In genomic region chr1:11735854-11736745, GRCh38 we compare ENCODE assay signal across 1 cellular context.
A peak's percentile ranks its signal among the peaks of the same experiment; 100 is the strongest.
TF ChIP-seq lines count a peak whose summit lies in the region.

A gene with protein sequence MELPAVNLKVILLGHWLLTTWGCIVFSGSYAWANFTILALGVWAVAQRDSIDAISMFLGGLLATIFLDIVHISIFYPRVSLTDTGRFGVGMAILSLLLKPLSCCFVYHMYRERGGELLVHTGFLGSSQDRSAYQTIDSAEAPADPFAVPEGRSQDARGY (plus strand): TSS chr1:11736136. CDS start chr1:11736209, 73 bp downstream.

TF ChIP-seq in K562, 482 proteins besides CTCF, POLR2A, EP300 and RAD21 (continued from another document and continues in another):
- TF ChIP-seq DIDO1 (tag; IDR thresholded peaks at IDR 0.05; ENCODE audit: low read depth): no peak
- TF ChIP-seq PRMT5 (CRISPR knock-in tag; IDR thresholded peaks at IDR 0.05): no peak
- peak; percentile 19; the same call in 1 of the 2 replicates for TF ChIP-seq BRD4 (IDR thresholded peaks at IDR 0.05)
- TF ChIP-seq AFF4 (CRISPR knock-in tag; IDR thresholded peaks at IDR 0.05): 0 out of 2 replicates have a peak, but pooled peaks have one; percentile 58
- TF ChIP-seq, protein P1, sequence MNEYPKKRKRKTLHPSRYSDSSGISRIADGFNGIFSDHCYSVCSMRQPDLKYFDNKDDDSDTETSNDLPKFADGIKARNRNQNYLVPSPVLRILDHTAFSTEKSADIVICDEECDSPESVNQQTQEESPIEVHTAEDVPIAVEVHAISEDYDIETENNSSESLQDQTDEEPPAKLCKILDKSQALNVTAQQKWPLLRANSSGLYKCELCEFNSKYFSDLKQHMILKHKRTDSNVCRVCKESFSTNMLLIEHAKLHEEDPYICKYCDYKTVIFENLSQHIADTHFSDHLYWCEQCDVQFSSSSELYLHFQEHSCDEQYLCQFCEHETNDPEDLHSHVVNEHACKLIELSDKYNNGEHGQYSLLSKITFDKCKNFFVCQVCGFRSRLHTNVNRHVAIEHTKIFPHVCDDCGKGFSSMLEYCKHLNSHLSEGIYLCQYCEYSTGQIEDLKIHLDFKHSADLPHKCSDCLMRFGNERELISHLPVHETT (CRISPR knock-in tag; conservative IDR thresholded peaks at IDR 0.05 in 1 of 2, IDR thresholded peaks at IDR 0.05 in 1 of 2): peak in 1 of 2 experiments; percentile 41; a peak in 1 of 4 replicates
- no peak for TF ChIP-seq ZNF175 (CRISPR knock-in tag; IDR thresholded peaks at IDR 0.05; ENCODE audit: low read depth)
- TF ChIP-seq ZNF232 (CRISPR knock-in tag; IDR thresholded peaks at IDR 0.05): 0 out of 2 replicates have a peak, but pooled peaks have one; percentile 51
- TF ChIP-seq CHD4 (IDR thresholded peaks at IDR 0.05; ENCODE audit: insufficient read depth, insufficient replicate concordance, low read depth, low read length, poor library complexity, severe bottlenecking): peak; percentile 81
- TF ChIP-seq CREB5 (CRISPR knock-in tag; IDR thresholded peaks at IDR 0.05): peak; percentile 44; the same call in 1 of the 2 replicates
- peak; percentile 89; the same call in 1 of the 2 replicates for TF ChIP-seq MTA3 (IDR thresholded peaks at IDR 0.05; ENCODE audit: borderline replicate concordance)
- peak; percentile 64; the same call in 1 of the 2 replicates for TF ChIP-seq ZNF444 (CRISPR knock-in tag; IDR thresholded peaks at IDR 0.05)
- peak; percentile 42 for TF ChIP-seq ZNF324 (CRISPR knock-in tag; IDR thresholded peaks at IDR 0.05)
- TF ChIP-seq CHD2 (IDR thresholded peaks at IDR 0.05; ENCODE audit: low read depth, low read length): peak; percentile 8; the same call in 1 of the 2 replicates
- no peak for TF ChIP-seq POLR2H (tag; IDR thresholded peaks at IDR 0.05; ENCODE audit: low read depth)
- no peak for TF ChIP-seq NR2C2 (CRISPR knock-in tag; IDR thresholded peaks at IDR 0.05)
- peak; percentile 73 for TF ChIP-seq NR2C2 (tag; IDR thresholded peaks at IDR 0.05)
- peak; percentile 47; the same call in 1 of the 2 replicates for TF ChIP-seq E4F1 (CRISPR knock-in tag; IDR thresholded peaks at IDR 0.05; ENCODE audit: borderline replicate concordance)
- 0 out of 2 replicates have a peak, but pooled peaks have one; percentile 15 for TF ChIP-seq ZNF644 (tag; IDR thresholded peaks at IDR 0.05; ENCODE audit: low read depth)
- peak; percentile 77 for TF ChIP-seq SAP30 (IDR thresholded peaks at IDR 0.05; ENCODE audit: borderline replicate concordance, insufficient read depth, low read depth, low read length, poor library complexity, severe bottlenecking)
- peak; percentile 25 for TF ChIP-seq ATF7 (IDR thresholded peaks at IDR 0.05)
- peak; percentile 37; the same call in 1 of the 2 replicates for TF ChIP-seq MBD2 (IDR thresholded peaks at IDR 0.05; ENCODE audit: borderline replicate concordance, low read depth)
- peak; percentile 58 for TF ChIP-seq ARID1B (IDR thresholded peaks at IDR 0.05)
- TF ChIP-seq, protein P2, sequence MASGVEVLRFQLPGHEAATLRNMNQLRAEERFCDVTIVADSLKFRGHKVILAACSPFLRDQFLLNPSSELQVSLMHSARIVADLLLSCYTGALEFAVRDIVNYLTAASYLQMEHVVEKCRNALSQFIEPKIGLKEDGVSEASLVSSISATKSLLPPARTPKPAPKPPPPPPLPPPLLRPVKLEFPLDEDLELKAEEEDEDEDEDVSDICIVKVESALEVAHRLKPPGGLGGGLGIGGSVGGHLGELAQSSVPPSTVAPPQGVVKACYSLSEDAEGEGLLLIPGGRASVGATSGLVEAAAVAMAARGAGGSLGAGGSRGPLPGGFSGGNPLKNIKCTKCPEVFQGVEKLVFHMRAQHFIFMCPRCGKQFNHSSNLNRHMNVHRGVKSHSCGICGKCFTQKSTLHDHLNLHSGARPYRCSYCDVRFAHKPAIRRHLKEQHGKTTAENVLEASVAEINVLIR (CRISPR knock-in tag; IDR thresholded peaks at IDR 0.05): peak; percentile 1; the same call in 1 of the 2 replicates
- TF ChIP-seq MYBL2 (IDR thresholded peaks at IDR 0.05; ENCODE audit: low read depth): no peak
- TF ChIP-seq MYBL2 (CRISPR knock-in tag; IDR thresholded peaks at IDR 0.05; ENCODE audit: borderline replicate concordance): no peak
- peak; percentile 33 for TF ChIP-seq POLR2AphosphoS5 (IDR thresholded peaks at IDR 0.05; ENCODE audit: control insufficient read depth, insufficient read depth, low read depth, low read length)
- no peak for TF ChIP-seq PHB (CRISPR knock-in tag; IDR thresholded peaks at IDR 0.05)
- TF ChIP-seq SRF (CRISPR knock-in tag; IDR thresholded peaks at IDR 0.05): peak in 1 of 2 experiments; percentile 6; a peak in 1 of 4 replicates
- peak; percentile 94 for TF ChIP-seq NKRF (IDR thresholded peaks at IDR 0.05; ENCODE audit: borderline replicate concordance)
- 0 out of 2 replicates have a peak, but pooled peaks have one; percentile 50 for TF ChIP-seq ZHX1 (conservative IDR thresholded peaks at IDR 0.05; ENCODE audit: low read length)
- no peak for TF ChIP-seq MED1 (CRISPR knock-in tag; IDR thresholded peaks at IDR 0.05; ENCODE audit: borderline replicate concordance)
- TF ChIP-seq ATF4 (CRISPR knock-in tag; IDR thresholded peaks at IDR 0.05): no peak; the same call in 1 of the 2 replicates
- peak; percentile 80 for TF ChIP-seq BMI1 (IDR thresholded peaks at IDR 0.05; ENCODE audit: low read length)
- TF ChIP-seq, protein P3, sequence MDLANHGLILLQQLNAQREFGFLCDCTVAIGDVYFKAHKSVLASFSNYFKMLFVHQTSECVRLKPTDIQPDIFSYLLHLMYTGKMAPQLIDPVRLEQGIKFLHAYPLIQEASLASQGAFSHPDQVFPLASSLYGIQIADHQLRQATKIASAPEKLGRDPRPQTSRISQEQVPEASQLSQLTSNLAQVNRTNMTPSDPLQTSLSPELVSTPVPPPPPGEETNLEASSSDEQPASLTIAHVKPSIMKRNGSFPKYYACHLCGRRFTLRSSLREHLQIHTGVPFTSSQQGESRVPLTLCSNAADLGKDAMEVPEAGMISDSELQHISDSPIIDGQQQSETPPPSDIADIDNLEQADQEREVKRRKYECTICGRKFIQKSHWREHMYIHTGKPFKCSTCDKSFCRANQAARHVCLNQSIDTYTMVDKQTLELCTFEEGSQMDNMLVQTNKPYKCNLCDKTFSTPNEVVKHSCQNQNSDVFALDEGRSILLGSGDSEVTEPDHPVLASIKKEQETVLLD (IDR thresholded peaks at IDR 0.05): peak; percentile 65; the same call in 1 of the 2 replicates
- peak in 1 of 2 experiments; percentile 24; a peak in 1 of 3 replicates for TF ChIP-seq CBX3 (IDR thresholded peaks at IDR 0.05; ENCODE audit: borderline replicate concordance in 1 of 2, low read length in 2 of 2)
- TF ChIP-seq TOE1 (IDR thresholded peaks at IDR 0.05; ENCODE audit: borderline replicate concordance): peak; percentile 100
- TF ChIP-seq TOE1 (CRISPR knock-in tag; IDR thresholded peaks at IDR 0.05; ENCODE audit: borderline replicate concordance, low read depth): peak; percentile 19; the same call in 1 of the 2 replicates
- no peak for TF ChIP-seq ETV5 (CRISPR knock-in tag; IDR thresholded peaks at IDR 0.05; ENCODE audit: low read depth)
- TF ChIP-seq ZNF561 (CRISPR knock-in tag; conservative IDR thresholded peaks at IDR 0.05): 0 out of 2 replicates have a peak, but pooled peaks have one; percentile 9
